In genomic region chr17:46191332-46192210, GRCh38 we compare ENCODE assay signal across 8 cellular contexts. TPM values are rescaled to one million over a fixed set of nuclear protein-coding genes. Genes with fewer than 3 reads are reported as not detected.
DNase-seq lines count a peak whose midpoint lies in the region; ATAC-seq and TF ChIP-seq lines count a peak whose summit lies in the region.

No MANE protein-coding gene starts in this region.

- intact Hi-C loops in naive thymus-derived CD4-positive, alpha-beta T cell (cut with micrococcal nuclease) = loop anchor here (2.0 to 10.0 kb wide), 7 partner anchors 19 to 1341 kb away; partner anchors contain the start of genes MAP3K14 (in 2 of the 2), HEXIM1 (in 1 of the 2) and NPEPPS (in 1 of the 2)

- H3K36me3 ChIP-seq in naive thymus-derived CD4-positive, alpha-beta T cell (ENCODE audit: control insufficient read depth in 2 of 3, insufficient read depth in 3 of 3, low read length in 3 of 3) = peaks cover 0 to 10% (median 0%) of the 10 kb centered on the region in 3 experiments

- H3K27ac Mint-ChIP-seq in naive thymus-derived CD4-positive, alpha-beta T cell = peak overlapping the region; percentile 89 to 100 (median 98)

- H3K9me3 ChIP-seq in naive thymus-derived CD4-positive, alpha-beta T cell (ENCODE audit: control insufficient read depth in 2 of 3, low read length in 3 of 3) = no peaks in the 10 kb centered on the region

- peak; percentile 35 for TF ChIP-seq POLR2A in NB4 (IDR thresholded peaks at IDR 0.05; ENCODE audit: extremely low read depth, insufficient read length)

- peaks cover 4 to 12% (median 5%) of the 10 kb centered on the region in 5 donors for H3K36me3 Mint-ChIP-seq in naive thymus-derived CD4-positive, alpha-beta T cell

- CTCF ChIA-PET in naive thymus-derived CD4-positive, alpha-beta T cell (lab: Charles Lee) = interaction anchor here (0.6 to 1.1 kb wide), 4 partner anchors 14 to 147 kb away, joined by 3 to 4 read pairs (median 3); no protein-coding TSS in a partner anchor

- H3K27me3 Mint-ChIP-seq in naive thymus-derived CD4-positive, alpha-beta T cell = no peaks in the 10 kb centered on the region

- POLR2A ChIA-PET in naive thymus-derived CD4-positive, alpha-beta T cell (lab: Charles Lee) = interaction anchor here (0.7 to 2.1 kb wide), 5 partner anchors 23 to 129 kb away, joined by 3 to 7 read pairs (median 4); no protein-coding TSS in a partner anchor

- peaks cover 52 to 67% of the 10 kb centered on the region in 2 donors for H3K4me1 ChIP-seq in naive thymus-derived CD4-positive, alpha-beta T cell (ENCODE audit: control insufficient read depth in 2 of 2, insufficient read depth in 2 of 2, low read length in 2 of 2)

- peak; percentile 33 for DNase-seq in activated naive CD4-positive, alpha-beta T cell treated with Interleukin-2 at 50 U/mL for 16 hours
- no peak for DNase-seq in activated naive CD4-positive, alpha-beta T cell treated with anti-CD3 and anti-CD28 coated beads, Interleukin-2, amount 50 U/mL, for 16 hours
- DNase-seq in NB4 (ENCODE audit: low read depth) = peak; percentile 76
- DNase-seq in UCSD-AML1 (lab: John Stamatoyannopoulos, UW; ENCODE audit: unreplicated experiment) = peak; percentile 37
- no peak for DNase-seq in epithelial cell of proximal tubule (ENCODE audit: low read depth)
- no peak for DNase-seq in naive thymus-derived CD4-positive, alpha-beta T cell
- no peak for DNase-seq in cortex of kidney (lab: John Stamatoyannopoulos, UW)

- no peak for ATAC-seq in naive thymus-derived CD4-positive, alpha-beta T cell
- ATAC-seq in GM18873 (IDR thresholded peaks at IDR 0.05; ENCODE audit: low FRiP score, unreplicated experiment) = no peak

- TF ChIP-seq CTCF in NB4 (IDR thresholded peaks at IDR 0.05; ENCODE audit: low read depth, low read length) (no peak), epithelial cell of proximal tubule (conservative IDR thresholded peaks at IDR 0.05; ENCODE audit: low read depth, low read length) (no peak)

- peaks cover 0 to 5% (median 0%) of the 10 kb centered on the region in 11 donors for H3K9me3 Mint-ChIP-seq in naive thymus-derived CD4-positive, alpha-beta T cell

- H3K4me3 ChIP-seq in NB4 (ENCODE audit: low read depth, low read length) = peak overlapping the region; percentile 92
- H3K4me3 ChIP-seq in epithelial cell of proximal tubule (ENCODE audit: low read depth, low read length) = peak overlapping the region; percentile 84
- H3K4me3 ChIP-seq in naive thymus-derived CD4-positive, alpha-beta T cell (ENCODE audit: low read length) = peak overlapping the region; percentile 90

- H3K27ac ChIP-seq in naive thymus-derived CD4-positive, alpha-beta T cell (ENCODE audit: low read depth, low read length) = peak overlapping the region; percentile 94

- H3K4me1 Mint-ChIP-seq in naive thymus-derived CD4-positive, alpha-beta T cell = peaks cover 52 to 70% (median 63%) of the 10 kb centered on the region in 7 donors

- no peaks in the 10 kb centered on the region for H3K27me3 ChIP-seq in naive thymus-derived CD4-positive, alpha-beta T cell (ENCODE audit: control insufficient read depth in 2 of 2, insufficient read depth in 2 of 2, low read length in 2 of 2)

- H3K4me3 Mint-ChIP-seq in naive thymus-derived CD4-positive, alpha-beta T cell = peak overlapping the region; percentile 93 to 100 (median 98)

RNA-seq across cellular contexts. Expression of gene KANSL1, which starts 1.7 kb away (rescaled TPM):
- total RNA-seq in epithelial cell of proximal tubule = 21.1 and 33.2 TPM in 2 replicates
- total RNA-seq in naive thymus-derived CD4-positive, alpha-beta T cell = 100 to 1,000 TPM; 121 to 230 (median 202) TPM
- 10 to 100 TPM; 17.4 to 24.0 TPM for polyA plus RNA-seq in naive thymus-derived CD4-positive, alpha-beta T cell

Comparison
In these comparisons a context has a peak if more than half of its experiments do, and no peak if none do; other contexts are left out.
1. DNase-seq: peak in activated naive CD4-positive, alpha-beta T cell treated with Interleukin-2 at 50 U/mL for 16 hours (single experiment), NB4 (single experiment) and UCSD-AML1 (single experiment); none in activated naive CD4-positive, alpha-beta T cell treated with anti-CD3 and anti-CD28 coated beads, Interleukin-2, amount 50 U/mL, for 16 hours (single experiment), epithelial cell of proximal tubule (single experiment), naive thymus-derived CD4-positive, alpha-beta T cell (0 of 9) and cortex of kidney (single experiment).
2. Peak in every context shown above with its lines, with median percentiles within 50 percentile points of each other: H3K4me3 ChIP-seq.